In genomic region chr10:58675321-58675720, GRCh38 we compare ENCODE assay signal across 1 cellular context.
TF ChIP-seq lines count a peak whose summit lies in the region.

No MANE protein-coding gene starts in this region.

TF ChIP-seq in SK-N-SH, 30 proteins besides CTCF, POLR2A, EP300 and RAD21 (continued from another document):
- TF ChIP-seq FOXJ3 (CRISPR knock-in tag; IDR thresholded peaks at IDR 0.05) (no peak), SMC3 (IDR thresholded peaks at IDR 0.05; ENCODE audit: low read depth, low read length) (no peak), ELF1 (IDR thresholded peaks at IDR 0.05) (no peak), GATA2 (CRISPR knock-in tag; IDR thresholded peaks at IDR 0.05) (0 out of 2 replicates have a peak, but pooled peaks have one; percentile 17), YY1 (IDR thresholded peaks at IDR 0.05; ENCODE audit: low read depth) (no peak), GABPA (IDR thresholded peaks at IDR 0.05; ENCODE audit: low read depth) (no peak), EZH2phosphoT487 (IDR thresholded peaks at IDR 0.05; ENCODE audit: borderline replicate concordance, low read depth) (no peak)
